27 cellular contexts compared by ENCODE assay signal in genomic region chr16:55664786-55665407, GRCh38. TPM values are rescaled to one million over a fixed set of nuclear protein-coding genes. Genes with fewer than 3 reads are reported as not detected.
DNase-seq lines count a peak whose midpoint lies in the region; ATAC-seq, FAIRE-seq and TF ChIP-seq lines count a peak whose summit lies in the region.
"Had no signal": no experiment of that assay in that cellular context is flagged by ENCODE, and none has a peak within 500 bp of the region (broad histone marks: within the 10 kb centered on the region; RNA-seq: fewer than 3 reads in every experiment).

No MANE protein-coding gene starts in this region.

- no peak overlapping the region for H2BK5ac ChIP-seq in H1 (ENCODE audit: low read depth, low read length)
- H2BK5ac ChIP-seq in trophoblast cell (ENCODE audit: low read depth, low read length, poor library complexity): peak overlapping the region; percentile 8

- TF ChIP-seq POLR2A in H1 (IDR thresholded peaks at IDR 0.05; ENCODE audit: control extremely low read depth in 1 of 2, low read depth in 2 of 2, low read length in 2 of 2): no peak
- TF ChIP-seq POLR2A in ovary (IDR thresholded peaks at IDR 0.05): no peak

- H3K18ac ChIP-seq in H1 (ENCODE audit: extremely low read depth, low read length) (no peak overlapping the region), trophoblast cell (ENCODE audit: low read length) (peak overlapping the region; percentile 40)

- no peaks in the 10 kb centered on the region; the same call in 1 of the 2 replicates for H3K23me2 ChIP-seq in H1 (ENCODE audit: low read depth, low read length)

- no peak overlapping the region for H3K9ac ChIP-seq in H1 (replicated peaks in 1 of 4; ENCODE audit: extremely low read depth in 1 of 4, low read depth in 3 of 4, low read length in 3 of 4)
- no peak overlapping the region for H3K9ac ChIP-seq in trophoblast cell (ENCODE audit: low read length)
- H3K9ac ChIP-seq: BLaER1 treated with 17β-estradiol and CSF1 and Interleukin-3, amounts not matched to agents 10 nM and 100 nM; GM23248 had no signal

- peaks cover 69% of the 10 kb centered on the region for H3F3A ChIP-seq in PC-9 (ENCODE audit: insufficient read depth, low read depth)

- ATAC-seq in Right ventricle myocardium superior (ENCODE audit: poor library complexity): no peak
- ATAC-seq in GM18870 (IDR thresholded peaks at IDR 0.05; ENCODE audit: unreplicated experiment): no peak
- ATAC-seq: A549, GM12878, HCT116 had no signal

- FAIRE-seq in H1 (lab: Jason Lieb, UNC): no peak
- FAIRE-seq: A549, D721Med, GM12878 had no signal

- intact Hi-C loops in cardiac septum (cut with DNase I): no loop called here
- intact Hi-C loops in Right ventricle myocardium superior (cut with DNase I): no loop called here
- intact Hi-C loops in PC-9 (cut with micrococcal nuclease; ENCODE audit: unreplicated experiment): no loop called here
- intact Hi-C loops in ovary (cut with DNase I): no loop called here

- no peak overlapping the region for H2AK5ac ChIP-seq in H1 (ENCODE audit: low read depth, low read length)
- H2AK5ac ChIP-seq in trophoblast cell (ENCODE audit: low read length): peak overlapping the region; percentile 46

- CTCF ChIA-PET in PC-9 (lab: Charles Lee) (interaction anchor here (1.1 kb wide), 1 partner anchor 36 kb away, joined by 3 read pairs; no protein-coding TSS in a partner anchor), H1 (lab: Charles Lee; ENCODE audit: partially characterized antibody) (interaction anchor here (0.7 to 2.9 kb wide), 3 partner anchors 37 to 200 kb away, joined by 5 to 10 read pairs (median 7); no protein-coding TSS in a partner anchor)

- H3K23ac ChIP-seq in H1 (ENCODE audit: insufficient read length) (no peak overlapping the region), trophoblast cell (ENCODE audit: low read length) (no peak overlapping the region)

- H2BK12ac ChIP-seq in H1 (ENCODE audit: low read depth, low read length): peak overlapping the region; percentile 68; the same call in 1 of the 2 replicates
- H2BK12ac ChIP-seq in trophoblast cell (ENCODE audit: low read length): peak overlapping the region; percentile 70

- H3K4me3 ChIP-seq in PC-9 (no peak overlapping the region), H1 (ENCODE audit: extremely low read depth in 1 of 4, insufficient read depth in 2 of 4, low read depth in 3 of 4, low read length in 4 of 4) (no peak overlapping the region), trophoblast cell (ENCODE audit: low read depth, low read length) (no peak overlapping the region), ovary (no peak overlapping the region)
- H3K4me3 ChIP-seq: A549; BLaER1 treated with 17β-estradiol and CSF1 and Interleukin-3, amounts not matched to agents 10 nM and 100 nM; GM12878; GM23248 had no signal

- WGBS in H1 (ENCODE audit: extremely low coverage in 1 of 2, insufficient coverage in 1 of 2, insufficient read length in 1 of 2, insufficient replicate concordance in 2 of 2, low coverage in 1 of 2, low lambda C conversion rate in 2 of 2, missing lambda C conversion rate in 1 of 2), 2 experiments: 86% methylated on average over 7 of the region's 7 CpGs; no CpG with 5 or more reads in 1 of the 2 experiments
- no CpG with 5 or more reads among the region's 7 CpGs for WGBS in trophoblast cell (ENCODE audit: extremely low coverage, insufficient coverage, insufficient read length)
- WGBS in ovary, 3 donors: 89 to 93% (median 90%) methylated on average over 7 of the region's 7 CpGs

- H3K4me2 ChIP-seq in PC-9: peak overlapping the region; percentile 55
- no peak overlapping the region for H3K4me2 ChIP-seq in H1 (ENCODE audit: insufficient read depth in 1 of 2, low read depth in 2 of 2, low read length in 2 of 2)
- no peak overlapping the region for H3K4me2 ChIP-seq in trophoblast cell (ENCODE audit: low read length)
- H3K4me2 ChIP-seq: A549; BLaER1 treated with 17β-estradiol and CSF1 and Interleukin-3, amounts not matched to agents 10 nM and 100 nM had no signal

- H4K8ac ChIP-seq in H1 (ENCODE audit: extremely low read depth, insufficient read depth, low read length) (no peak overlapping the region), trophoblast cell (ENCODE audit: low read depth, low read length) (no peak overlapping the region)

- H3K79me2 ChIP-seq in PC-9 (ENCODE audit: low read depth) (no peaks in the 10 kb centered on the region), H1 (ENCODE audit: control insufficient read depth in 1 of 2, insufficient read depth in 2 of 2, low read length in 2 of 2) (no peaks in the 10 kb centered on the region), trophoblast cell (ENCODE audit: control insufficient read depth, insufficient read depth, low read length, poor library complexity) (no peaks in the 10 kb centered on the region)

- TF ChIP-seq RAD21 in H1 (IDR thresholded peaks at IDR 0.05 in 1 of 2, conservative IDR thresholded peaks at IDR 0.05 in 1 of 2; ENCODE audit: low read depth in 2 of 2, low read length in 2 of 2): no peak

- H3K9me2 ChIP-seq in PC-9 (ENCODE audit: insufficient read depth): no peaks in the 10 kb centered on the region

- H2BK20ac ChIP-seq in H1 (ENCODE audit: low read length): no peak overlapping the region

- TF ChIP-seq CTCF in PC-9 (conservative IDR thresholded peaks at IDR 0.05): no peak
- TF ChIP-seq CTCF in H1 (IDR thresholded peaks at IDR 0.05; ENCODE audit: control extremely low read depth in 1 of 3, insufficient read depth in 1 of 3, low read depth in 1 of 3, low read length in 3 of 3): no peak
- no peak for TF ChIP-seq CTCF in ovary (IDR thresholded peaks at IDR 0.05)

- no peak overlapping the region for H3K56ac ChIP-seq in H1 (replicated peaks; ENCODE audit: insufficient read length, low read depth, low read length)

- no peaks in the 10 kb centered on the region for H3K36me3 ChIP-seq in PC-9 (ENCODE audit: low read depth)
- H3K36me3 ChIP-seq in H1 (ENCODE audit: control insufficient read depth in 2 of 4, insufficient read depth in 4 of 4, low read length in 3 of 4): no peaks in the 10 kb centered on the region
- H3K36me3 ChIP-seq in trophoblast cell (ENCODE audit: control insufficient read depth in 1 of 2, insufficient read depth in 2 of 2, low read length in 2 of 2): no peaks in the 10 kb centered on the region
- no peaks in the 10 kb centered on the region for H3K36me3 ChIP-seq in ovary
- H3K36me3 ChIP-seq: BLaER1 treated with 17β-estradiol and CSF1 and Interleukin-3, amounts not matched to agents 10 nM and 100 nM had no signal

- H2AFZ ChIP-seq in PC-9: no peak overlapping the region; the same call in 1 of the 2 replicates
- H2AFZ ChIP-seq in H1 (ENCODE audit: low read length): no peak overlapping the region
- H2AFZ ChIP-seq in trophoblast cell (ENCODE audit: insufficient read depth, low read length, poor library complexity): no peak overlapping the region
- H2AFZ ChIP-seq: GM23248 had no signal

- H3K9me3 ChIP-seq in PC-9 (ENCODE audit: insufficient read depth, low read depth): no peaks in the 10 kb centered on the region
- H3K9me3 ChIP-seq in H1 (ENCODE audit: insufficient read depth in 2 of 2, low read depth in 1 of 2, low read length in 1 of 2): no peaks in the 10 kb centered on the region
- H3K9me3 ChIP-seq in trophoblast cell (ENCODE audit: insufficient read depth, low read depth, low read length): peaks cover 2% of the 10 kb centered on the region
- no peaks in the 10 kb centered on the region for H3K9me3 ChIP-seq in ovary
- H3K9me3 ChIP-seq: A549, BE2C had no signal

- DNase-seq in cardiac septum (ENCODE audit: low spot score) (peak; percentile 31), Right ventricle myocardium superior (no peak), PC-9 (peak; percentile 18 to 84), H1 (ENCODE audit: low read depth in 1 of 2, low spot score in 2 of 2) (no peak), trophoblast cell (peak; percentile 80 to 83), ovary (no peak)
- DNase-seq in effector CD4-positive, alpha-beta T cell: no peak
- DNase-seq: 8988T; ACHN; AML-193; BE2C; CD4-positive, alpha-beta T cell; CD8-positive, alpha-beta memory T cell; DMS 273 treated with DMSO at 0.1 percent for 48 hours; DMS79; EL; GDM1; GM23248; H9 had no signal

- H3K14ac ChIP-seq in H1 (ENCODE audit: insufficient read length) (no peak overlapping the region), trophoblast cell (ENCODE audit: low read length) (peak overlapping the region; percentile 45)

- TF ChIP-seq EP300 in H1 (IDR thresholded peaks at IDR 0.05; ENCODE audit: borderline replicate concordance in 1 of 2, low read depth in 2 of 2, low read length in 2 of 2) (no peak), ovary (IDR thresholded peaks at IDR 0.05) (no peak)

- BruUV-seq in PC-9 (replicated peaks; lab: Mats Ljungman, UMichigan): no TSS peak

- H4K5ac ChIP-seq in H1 (ENCODE audit: insufficient read length, low read depth, low read length): no peak overlapping the region

- H2BK15ac ChIP-seq in H1 (ENCODE audit: low read length): no peak overlapping the region

- H3K27me3 ChIP-seq in PC-9 (ENCODE audit: insufficient read depth, low read depth) (no peaks in the 10 kb centered on the region), H1 (replicated peaks in 1 of 4; ENCODE audit: control insufficient read depth in 3 of 4, extremely low read depth in 1 of 4, insufficient read depth in 3 of 4, low read length in 3 of 4) (0 out of 7 replicates have a peak, but pooled peaks cover 0 to 4% (median under 1%) of the 10 kb centered on the region in 4 experiments), trophoblast cell (ENCODE audit: insufficient read depth, low read length) (no peaks in the 10 kb centered on the region), ovary (no peaks in the 10 kb centered on the region)
- H3K27me3 ChIP-seq: BE2C; BLaER1 treated with 17β-estradiol and CSF1 and Interleukin-3, amounts not matched to agents 10 nM and 100 nM had no signal

- POLR2A ChIA-PET in PC-9 (lab: Charles Lee; ENCODE audit: unreplicated experiment): no interaction called here
- POLR2A ChIA-PET in H1 (lab: Charles Lee; ENCODE audit: partially characterized antibody): no interaction called here

- H4K12ac ChIP-seq in trophoblast cell (ENCODE audit: low read depth, low read length): no peak overlapping the region

- no peak overlapping the region for H4K91ac ChIP-seq in H1 (replicated peaks; ENCODE audit: insufficient read length, low read length)
- H4K91ac ChIP-seq in trophoblast cell (ENCODE audit: low read depth, low read length): peak overlapping the region; percentile 84

- H3K27ac ChIP-seq in PC-9 (peak overlapping the region; percentile 93), H1 (ENCODE audit: low read depth, low read length) (no peak overlapping the region), trophoblast cell (ENCODE audit: low read depth, low read length) (no peak overlapping the region), ovary (no peak overlapping the region)
- H3K27ac ChIP-seq: A549; BLaER1 treated with 17β-estradiol and CSF1 and Interleukin-3, amounts not matched to agents 10 nM and 100 nM; GM23248 had no signal

- peaks cover 99% of the 10 kb centered on the region for H3K4me1 ChIP-seq in PC-9 (replicated peaks; ENCODE audit: insufficient read depth)
- peaks cover 2 to 11% (median 5%) of the 10 kb centered on the region in 4 experiments; a peak in 5 of 7 replicates for H3K4me1 ChIP-seq in H1 (replicated peaks in 1 of 4; ENCODE audit: control insufficient read depth in 3 of 4, insufficient read depth in 4 of 4, low read length in 3 of 4)
- peaks cover 34 to 43% of the 10 kb centered on the region in 2 experiments for H3K4me1 ChIP-seq in trophoblast cell (ENCODE audit: control insufficient read depth in 1 of 2, insufficient read depth in 2 of 2, low read length in 2 of 2)
- H3K4me1 ChIP-seq in ovary (ENCODE audit: insufficient read depth): no peaks in the 10 kb centered on the region

- H2BK120ac ChIP-seq in H1 (replicated peaks; ENCODE audit: low read depth, low read length) (no peak overlapping the region), trophoblast cell (ENCODE audit: insufficient read depth, low read length, poor library complexity) (peak overlapping the region; percentile 18)

- no peak overlapping the region for H3K4ac ChIP-seq in H1 (replicated peaks; ENCODE audit: insufficient read length, low read depth, low read length)
- H3K4ac ChIP-seq in trophoblast cell (ENCODE audit: low read depth, low read length): no peak overlapping the region

- H4K20me1 ChIP-seq in PC-9 (ENCODE audit: insufficient read depth) (no peaks in the 10 kb centered on the region), H1 (replicated peaks in 1 of 2; ENCODE audit: control insufficient read depth in 1 of 2, insufficient read depth in 2 of 2, low read length in 2 of 2) (no peaks in the 10 kb centered on the region)
- H4K20me1 ChIP-seq: BLaER1 treated with 17β-estradiol and CSF1 and Interleukin-3, amounts not matched to agents 10 nM and 100 nM had no signal

- no peaks in the 10 kb centered on the region for H3K79me1 ChIP-seq in H1 (ENCODE audit: low read depth, low read length)
- H3K79me1 ChIP-seq in trophoblast cell (ENCODE audit: low read length): peaks cover 18% of the 10 kb centered on the region

RNA-seq across cellular contexts. Expression of gene SLC6A2, which starts 9.1 kb away (rescaled TPM):
- total RNA-seq in cardiac septum: not detected
- not detected for total RNA-seq in Right ventricle myocardium superior
- total RNA-seq in PC-9 (2021): 0.50 and 0.61 TPM in 2 replicates
- total RNA-seq in H1 (2021; fragmentation: NEBNext Ultra II Directional; extraction: Animal tissue kit (Norgen Biotek cat#: 25700)): 0.40 TPM in 1 of 2 replicates, not detected in the other
- 0.25 and 0.35 TPM in 2 replicates for polyA plus RNA-seq in H1 (2011; rRNA removed)
- 0.19 TPM for polyA plus RNA-seq in H1 (2011; cell fraction: cytosol; rRNA removed)
- polyA plus RNA-seq in H1 (2011; cell fraction: nucleus; rRNA removed): 0.44 TPM
- 0.06 to 0.28 TPM (median 0.15 TPM) in 4 replicates for polyA plus RNA-seq in H1 (2012, experiment 1 of 2)
- 0.29 TPM for polyA plus RNA-seq in H1 (2012, experiment 2 of 2)
- 0.18 TPM for polyA plus RNA-seq in H1 (2013, experiment 1 of 2)
- polyA plus RNA-seq in H1 (2013, experiment 2 of 2): 0.13 TPM
- polyA minus RNA-seq in H1 (2011; rRNA and poly(A)+ RNA removed): 0.41 and 0.59 TPM in 2 replicates
- polyA minus RNA-seq in H1 (2011; cell fraction: cytosol; rRNA and poly(A)+ RNA removed): not detected
- polyA minus RNA-seq in H1 (2011; cell fraction: nucleus; rRNA and poly(A)+ RNA removed): not detected
- polyA plus RNA-seq in trophoblast cell (2013): 0.72 and 0.88 TPM in 2 replicates
- total RNA-seq in ovary: under 1 TPM in 4 of 7 donors, not detected in 3; 0.08 to 0.30 (median 0.19) TPM
- polyA plus RNA-seq in ovary: under 1 TPM; 0.20 to 0.36 TPM
- total RNA-seq: CD4-positive, alpha-beta T cell; CD8-positive, alpha-beta memory T cell; GM12878; GM23248; H4 had no signal
- polyA plus RNA-seq: A549; CD14-positive monocyte; CD8-positive, alpha-beta memory T cell; GM12878; GM23248 had no signal

Comparison
In these comparisons a context has a peak if more than half of its experiments do, and no peak if none do; other contexts are left out.
1. DNase-seq: peak in cardiac septum (single experiment), PC-9 (2 of 2) and trophoblast cell (2 of 2); none in Right ventricle myocardium superior (single experiment), H1 (0 of 2), ovary (0 of 5) and effector CD4-positive, alpha-beta T cell (single experiment).